In the genomic region with DNA sequence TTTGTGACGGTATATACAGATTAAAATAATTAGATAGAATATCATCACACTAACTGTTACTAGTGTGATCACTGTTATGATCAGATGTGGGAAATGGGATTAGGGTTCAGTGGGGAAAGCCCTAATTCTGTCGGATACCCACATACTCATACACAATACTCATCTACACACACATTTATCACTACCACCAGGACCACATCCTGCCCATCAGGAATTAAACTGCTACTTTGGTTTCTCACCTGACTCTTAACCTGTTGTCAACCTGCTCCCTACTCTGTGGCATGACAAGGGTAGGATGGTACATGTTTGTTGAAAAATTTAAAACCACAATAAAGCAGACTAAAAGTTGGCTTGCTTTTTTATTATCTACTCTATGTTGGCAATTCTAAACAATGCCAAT, we compare ENCODE assay signal across 35 cellular contexts. TPM values are rescaled to one million over a fixed set of nuclear protein-coding genes. Genes with fewer than 3 reads are reported as not detected.
"Had no signal": no experiment of that assay in that cellular context is flagged by ENCODE, and none has a peak within 500 bp of the region (broad histone marks: within the 10 kb centered on the region; RNA-seq: fewer than 3 reads in every experiment).

No MANE protein-coding gene starts in this region.

- ATAC-seq: activated CD4-positive, alpha-beta T cell treated with anti-CD3 and anti-CD28 coated beads for 36 hours; activated CD8-positive, alpha-beta T cell treated with anti-CD3 and anti-CD28 coated beads for 36 hours; body of pancreas had no signal

- H3K36me3 ChIP-seq: adrenal gland, brain microvascular endothelial cell, breast epithelium had no signal

- FAIRE-seq: astrocyte, TTC549 had no signal

- H3K36me3 Mint-ChIP-seq: activated naive CD4-positive, alpha-beta T cell treated with anti-CD3 and anti-CD28 coated beads, Interleukin-2, amount 50 U/mL, for 72 hours had no signal

- H3K27ac ChIP-seq: adrenal gland, body of pancreas, brain microvascular endothelial cell, breast epithelium, VCaP had no signal

- H3K27me3 Mint-ChIP-seq: activated B cell treated with CpG ODN at 0.5 μM for 24 hours; activated CD4-positive, alpha-beta memory T cell treated with anti-CD3 and anti-CD28 coated beads for 36 hours; activated CD4-positive, alpha-beta T cell treated with anti-CD3 and anti-CD28 coated beads for 36 hours; activated naive CD8-positive, alpha-beta T cell treated with anti-CD3 and anti-CD28 coated beads for 36 hours; activated T-cell treated with anti-CD3 and anti-CD28 coated beads, Interleukin-2, amount 50 U/mL, for 24 hours had no signal

- DNase-seq: activated B cell treated with CpG ODN at 0.5 μM for 24 hours; activated CD4-positive, alpha-beta memory T cell treated with anti-CD3 and anti-CD28 coated beads for 36 hours; activated CD4-positive, alpha-beta T cell treated with anti-CD3 and anti-CD28 coated beads for 36 hours; activated CD4-positive, alpha-beta T cell treated with anti-CD3 and anti-CD28 coated beads for 48 hours; activated CD4-positive, alpha-beta T cell treated with anti-CD3 and anti-CD28 coated beads, Interleukin-2, amount 50 U/mL, for 1 hour; activated CD4-positive, alpha-beta T cell treated with anti-CD3 and anti-CD28 coated beads, Interleukin-2, amount 50 U/mL, for 4 hours; activated CD4-positive, CD25-positive, alpha-beta regulatory T cell treated with anti-CD3 and anti-CD28 coated beads, Interleukin-2, amount 50 U/mL, for 72 hours; activated CD8-positive, alpha-beta memory T cell treated with anti-CD3 and anti-CD28 coated beads, Interleukin-2, amount 50 U/mL, for 48 hours; activated CD8-positive, alpha-beta T cell treated with anti-CD3 and anti-CD28 coated beads for 36 hours; activated effector memory CD4-positive, alpha-beta T cell treated with anti-CD3 and anti-CD28 coated beads, Interleukin-2, amount 50 U/mL, for 16 hours; activated gamma-delta T cell treated with Interleukin-2 at 50 U/mL for 16 hours; activated naive CD4-positive, alpha-beta T cell; activated naive CD4-positive, alpha-beta T cell treated with anti-CD3 and anti-CD28 coated beads for 36 hours; activated naive CD4-positive, alpha-beta T cell treated with anti-CD3 and anti-CD28 coated beads, Interleukin-2, amount 50 U/mL, for 16 hours; activated naive CD8-positive, alpha-beta T cell treated with anti-CD3 and anti-CD28 coated beads for 36 hours; activated T-cell treated with anti-CD3 and anti-CD28 coated beads, Interleukin-2, amount 50 U/mL, for 24 hours; activated T-cell treated with anti-CD3 and anti-CD28 coated beads, Interleukin-2, amount 50 U/mL, for 48 hours; adrenal gland; amniotic stem cell; aorta; body of pancreas; brain microvascular endothelial cell; central memory CD4-positive, alpha-beta T cell; cerebellar nuclear complex; SW 1271; T-helper 1 cell; T-helper 9 cell had no signal

- H3K9me3 ChIP-seq: adrenal gland, body of pancreas, breast epithelium had no signal

- H3K4me1 Mint-ChIP-seq: activated B cell treated with CpG ODN at 0.5 μM for 24 hours; activated CD4-positive, alpha-beta T cell treated with anti-CD3 and anti-CD28 coated beads for 36 hours; activated naive CD8-positive, alpha-beta T cell treated with anti-CD3 and anti-CD28 coated beads for 36 hours had no signal

- H3K4me3 ChIP-seq: adrenal gland, body of pancreas, breast epithelium had no signal

- H3K27ac Mint-ChIP-seq: activated B cell treated with CpG ODN at 0.5 μM for 24 hours; activated CD4-positive, alpha-beta memory T cell treated with anti-CD3 and anti-CD28 coated beads for 36 hours; activated CD4-positive, alpha-beta T cell treated with anti-CD3 and anti-CD28 coated beads for 36 hours; activated CD8-positive, alpha-beta T cell treated with anti-CD3 and anti-CD28 coated beads for 36 hours; activated naive CD4-positive, alpha-beta T cell treated with anti-CD3 and anti-CD28 coated beads for 36 hours; activated naive CD4-positive, alpha-beta T cell treated with anti-CD3 and anti-CD28 coated beads, Interleukin-2, amount 50 U/mL, for 72 hours; activated naive CD8-positive, alpha-beta T cell treated with anti-CD3 and anti-CD28 coated beads for 36 hours; activated T-cell treated with anti-CD3 and anti-CD28 coated beads, Interleukin-2, amount 50 U/mL, for 24 hours; T-helper 1 cell treated with Interleukin-12 subunit alpha and Interleukin-12 subunit beta and Interleukin-4 antibody, amounts not matched to agents 30 μg/mL and 1 μg/mL, for 36 hours; T-helper 2 cell treated with Interferon-gamma antibody and Interleukin-4, amounts not matched to agents 5 μg/mL and 100 μg/mL, for 36 hours had no signal

- H3K4me3 Mint-ChIP-seq: activated B cell treated with CpG ODN at 0.5 μM for 24 hours; activated CD4-positive, alpha-beta memory T cell treated with anti-CD3 and anti-CD28 coated beads for 36 hours; activated CD4-positive, alpha-beta T cell treated with anti-CD3 and anti-CD28 coated beads for 36 hours; activated CD8-positive, alpha-beta T cell treated with anti-CD3 and anti-CD28 coated beads for 36 hours; activated naive CD4-positive, alpha-beta T cell treated with anti-CD3 and anti-CD28 coated beads for 36 hours; activated naive CD8-positive, alpha-beta T cell treated with anti-CD3 and anti-CD28 coated beads for 36 hours; activated T-cell treated with anti-CD3 and anti-CD28 coated beads, Interleukin-2, amount 50 U/mL, for 24 hours; T-helper 1 cell treated with Interleukin-12 subunit alpha and Interleukin-12 subunit beta and Interleukin-4 antibody, amounts not matched to agents 30 μg/mL and 1 μg/mL, for 36 hours; T-helper 2 cell treated with Interferon-gamma antibody and Interleukin-4, amounts not matched to agents 5 μg/mL and 100 μg/mL, for 36 hours had no signal

- H3K4me1 ChIP-seq: adrenal gland, body of pancreas, breast epithelium had no signal

- H3K27me3 ChIP-seq: adrenal gland, body of pancreas, brain microvascular endothelial cell, breast epithelium had no signal

- H3K9me3 Mint-ChIP-seq: activated B cell treated with CpG ODN at 0.5 μM for 24 hours; activated CD4-positive, alpha-beta memory T cell treated with anti-CD3 and anti-CD28 coated beads for 36 hours; activated CD8-positive, alpha-beta T cell treated with anti-CD3 and anti-CD28 coated beads for 36 hours; activated naive CD4-positive, alpha-beta T cell treated with anti-CD3 and anti-CD28 coated beads for 36 hours; activated naive CD4-positive, alpha-beta T cell treated with anti-CD3 and anti-CD28 coated beads, Interleukin-2, amount 50 U/mL, for 72 hours; activated naive CD8-positive, alpha-beta T cell treated with anti-CD3 and anti-CD28 coated beads for 36 hours; activated T-cell treated with anti-CD3 and anti-CD28 coated beads, Interleukin-2, amount 50 U/mL, for 24 hours; T-helper 1 cell treated with Interleukin-12 subunit alpha and Interleukin-12 subunit beta and Interleukin-4 antibody, amounts not matched to agents 30 μg/mL and 1 μg/mL, for 36 hours; T-helper 2 cell treated with Interferon-gamma antibody and Interleukin-4, amounts not matched to agents 5 μg/mL and 100 μg/mL, for 36 hours had no signal

RNA-seq across cellular contexts. Expression of a gene that starts 24.8 kb away (rescaled TPM):
- total RNA-seq: activated B cell treated with CpG ODN at 0.5 μM for 24 hours; activated CD4-positive, alpha-beta memory T cell treated with anti-CD3 and anti-CD28 coated beads for 36 hours; activated CD4-positive, alpha-beta T cell treated with anti-CD3 and anti-CD28 coated beads for 36 hours; activated CD8-positive, alpha-beta memory T cell treated with anti-CD3 and anti-CD28 coated beads for 36 hours; activated CD8-positive, alpha-beta T cell treated with anti-CD3 and anti-CD28 coated beads for 36 hours; activated naive CD4-positive, alpha-beta T cell treated with anti-CD3 and anti-CD28 coated beads for 36 hours; activated naive CD8-positive, alpha-beta T cell treated with anti-CD3 and anti-CD28 coated beads for 36 hours had no signal
